10 cellular contexts compared by ENCODE assay signal in genomic region chr4:15651682-15652081, GRCh38. TPM values are rescaled to one million over a fixed set of nuclear protein-coding genes. Genes with fewer than 3 reads are reported as not detected.
DNase-seq lines count a peak whose midpoint lies in the region; ATAC-seq, FAIRE-seq and TF ChIP-seq lines count a peak whose summit lies in the region.
"Had no signal": no experiment of that assay in that cellular context is flagged by ENCODE, and none has a peak within 500 bp of the region (broad histone marks: within the 10 kb centered on the region; RNA-seq: fewer than 3 reads in every experiment).

No MANE protein-coding gene starts in this region.

- no peak overlapping the region for H3K4me3 Mint-ChIP-seq in mesothelial cell of epicardium

- H3K36me3 Mint-ChIP-seq in mesothelial cell of epicardium = no peaks in the 10 kb centered on the region

- no peaks in the 10 kb centered on the region for H3K27me3 Mint-ChIP-seq in mesothelial cell of epicardium (ENCODE audit: low read depth)

- ATAC-seq in A549 (no peak), HG02623 (IDR thresholded peaks at IDR 0.05; ENCODE audit: unreplicated experiment) (no peak)

- peak overlapping the region; percentile 92 for H3K4me2 ChIP-seq in A549

- H3K27me3 ChIP-seq in HUES6 (ENCODE audit: control insufficient read depth, insufficient read depth, low read length) (no peaks in the 10 kb centered on the region), breast epithelium (no peaks in the 10 kb centered on the region)

- no peak for FAIRE-seq in A549 (lab: Jason Lieb, UNC)

- no peak for TF ChIP-seq EP300 in A549 (IDR thresholded peaks at IDR 0.05)

- H3K27ac Mint-ChIP-seq in mesothelial cell of epicardium = peak overlapping the region; percentile 19

- H3K4me3 ChIP-seq in A549 (no peak overlapping the region), HUES6 (ENCODE audit: low read depth, low read length) (0 out of 2 replicates have a peak overlapping the region, but pooled peaks have one; percentile 6), breast epithelium (no peak overlapping the region)

- H3K4me1 ChIP-seq in A549 (peaks cover 35% of the 10 kb centered on the region; the same call in 2 of the 3 replicates), HUES6 (ENCODE audit: control insufficient read depth, insufficient read depth, low read length) (peaks cover 30% of the 10 kb centered on the region), breast epithelium (peaks cover 6 to 11% of the 10 kb centered on the region in 2 donors)

- no peak for DNase-seq in A549 (ENCODE audit: low read depth in 1 of 2, low spot score in 1 of 2)
- DNase-seq in breast epithelium (ENCODE audit: low spot score in 2 of 2) = no peak
- DNase-seq in mesothelial cell of epicardium (ENCODE audit: low spot score in 2 of 2, unreplicated experiment in 2 of 2) = no peak
- no peak for DNase-seq in NCI-H2171 (lab: John Stamatoyannopoulos, UW)
- DNase-seq in NK-92 (lab: John Stamatoyannopoulos, UW; ENCODE audit: unreplicated experiment) = no peak
- DNase-seq in ecto neural progenitor cell (ENCODE audit: low spot score) = no peak
- DNase-seq: erythroblast, NCI-H1417 treated with DMSO at 0.1 percent for 48 hours had no signal

- no peaks in the 10 kb centered on the region for H3K9me3 Mint-ChIP-seq in mesothelial cell of epicardium

- no peak overlapping the region for H3K27ac ChIP-seq in A549
- no peak overlapping the region for H3K27ac ChIP-seq in HUES6 (ENCODE audit: low read depth, low read length)
- H3K27ac ChIP-seq in breast epithelium = peak overlapping the region; percentile 59 to 67

- no peaks in the 10 kb centered on the region for H3K36me3 ChIP-seq in HUES6 (ENCODE audit: control insufficient read depth, insufficient read depth, low read length)
- no peaks in the 10 kb centered on the region for H3K36me3 ChIP-seq in breast epithelium

- POLR2A ChIA-PET in A549 (lab: Yijun Ruan, JAX) = interaction anchor here (0.9 kb wide), 1 partner anchor 30 kb away, joined by 3 read pairs; the partner anchor contains the start of gene FAM200B

- 65% methylated on average over 2 of the region's 2 CpGs for WGBS in A549 (ENCODE audit: missing lambda C conversion rate)

- TF ChIP-seq CTCF in A549 (IDR thresholded peaks at IDR 0.05) (no peak), breast epithelium (IDR thresholded peaks at IDR 0.05) (no peak), mesothelial cell of epicardium (IDR thresholded peaks at IDR 0.05; ENCODE audit: unreplicated experiment) (no peak)

- peaks cover 47% of the 10 kb centered on the region for H3K4me1 Mint-ChIP-seq in mesothelial cell of epicardium

- H3K9me3 ChIP-seq in A549 (no peaks in the 10 kb centered on the region), HUES6 (ENCODE audit: control insufficient read depth, insufficient read depth, low read depth, low read length) (no peaks in the 10 kb centered on the region), breast epithelium (no peaks in the 10 kb centered on the region)

- intact Hi-C loops in breast epithelium (cut with DNase I; ENCODE audit: low total_unique reads) = loop anchor here (2.0 kb wide), 1 partner anchor 27 kb away; no protein-coding TSS in a partner anchor

- no peak for TF ChIP-seq POLR2A in A549 (IDR thresholded peaks at IDR 0.05; ENCODE audit: low read length)
- no peak for TF ChIP-seq POLR2A in breast epithelium (IDR thresholded peaks at IDR 0.05)

- no peak for TF ChIP-seq RAD21 in A549 (conservative IDR thresholded peaks at IDR 0.05 in 1 of 2, IDR thresholded peaks at IDR 0.05 in 1 of 2)

- no peak overlapping the region for H3K9ac ChIP-seq in HUES6 (ENCODE audit: low read length)

- CTCF ChIA-PET in A549 (lab: Yijun Ruan, JAX) = interaction anchor here (0.5 to 1.1 kb wide), 3 partner anchors 8 to 329 kb away, joined by 3 to 4 read pairs (median 3); no protein-coding TSS in a partner anchor

TF ChIP-seq in A549, 52 proteins besides CTCF, POLR2A, EP300 and RAD21:
- no peak for TF ChIP-seq TP53 (CRISPR knock-in tag; IDR thresholded peaks at IDR 0.05)
- no peak for TF ChIP-seq HOXB13 (CRISPR knock-in tag; IDR thresholded peaks at IDR 0.05; ENCODE audit: low read depth)
- TF ChIP-seq JUN (IDR thresholded peaks at IDR 0.05) = no peak

RNA-seq across cellular contexts. Expression of gene FBXL5, which starts 3.5 kb away (rescaled TPM):
- polyA plus RNA-seq in A549 (2011; rRNA removed) = 33.0 and 45.4 TPM in 2 replicates
- 13.0 and 14.3 TPM in 2 replicates for polyA plus RNA-seq in A549 (2012; cell fraction: cytosol; rRNA removed)
- 6.4 and 10.1 TPM in 2 replicates for polyA plus RNA-seq in A549 (2012; cell fraction: nucleus; rRNA removed)
- polyA plus RNA-seq in A549 (2017; fragmentation: RNase III; extraction: RNeasy Plus Mini Kit Qiagen cat#74134 plus additional on column Dnase treatment) = 44.2 to 46.7 TPM (median 44.2 TPM) in 3 replicates
- polyA minus RNA-seq in A549 (2011; rRNA and poly(A)+ RNA removed) = 31.1 and 35.3 TPM in 2 replicates
- 100 to 1,000 TPM; 178 to 231 (median 202) TPM for total RNA-seq in breast epithelium
- 51.6 to 56.5 TPM (median 53.1 TPM) in 3 replicates for total RNA-seq in mesothelial cell of epicardium

RNA-seq across cellular contexts. Expression of gene FAM200B, which starts 29.9 kb away (rescaled TPM):
- 32.7 and 40.8 TPM in 2 replicates for polyA plus RNA-seq in A549 (2011; rRNA removed)
- polyA plus RNA-seq in A549 (2012; cell fraction: cytosol; rRNA removed) = 18.8 and 21.4 TPM in 2 replicates
- 6.7 and 14.4 TPM in 2 replicates for polyA plus RNA-seq in A549 (2012; cell fraction: nucleus; rRNA removed)
- 40.9 to 41.9 TPM (median 41.6 TPM) in 3 replicates for polyA plus RNA-seq in A549 (2017; fragmentation: RNase III; extraction: RNeasy Plus Mini Kit Qiagen cat#74134 plus additional on column Dnase treatment)
- polyA minus RNA-seq in A549 (2011; rRNA and poly(A)+ RNA removed) = 4.5 and 4.8 TPM in 2 replicates
- 10 to 100 TPM; 34.7 to 66.9 (median 55.9) TPM for total RNA-seq in breast epithelium
- total RNA-seq in mesothelial cell of epicardium = 32.0 to 37.7 TPM (median 36.1 TPM) in 3 replicates

RNA-seq across cellular contexts. Expression of gene BST1, which starts 51.2 kb away (rescaled TPM):
- polyA plus RNA-seq in A549 (2011; rRNA removed) (11.7 and 13.6 TPM in 2 replicates), A549 (2017; fragmentation: RNase III; extraction: RNeasy Plus Mini Kit Qiagen cat#74134 plus additional on column Dnase treatment) (16.0 to 18.3 TPM (median 16.4 TPM) in 3 replicates)
- 9.0 and 11.6 TPM in 2 replicates for polyA plus RNA-seq in A549 (2012; cell fraction: cytosol; rRNA removed)
- polyA plus RNA-seq in A549 (2012; cell fraction: nucleus; rRNA removed) = 7.1 and 9.3 TPM in 2 replicates
- polyA minus RNA-seq in A549 (2011; rRNA and poly(A)+ RNA removed) = 2.8 and 3.9 TPM in 2 replicates
- total RNA-seq in breast epithelium (10 to 100 TPM in 1 of 3 donors, 1 to 10 TPM in 2; 6.4 to 16.6 (median 7.5) TPM), mesothelial cell of epicardium (0.42 to 1.0 TPM (median 0.58 TPM) in 3 replicates)

Comparison
In these comparisons a context has a peak if more than half of its experiments do, and no peak if none do; other contexts are left out.
1. H3K27ac ChIP-seq: peak in breast epithelium (2 of 2); none in A549 (0 of 2) and HUES6 (single experiment).